15 cellular contexts compared by ENCODE assay signal in genomic region chr1:46153732-46154131, GRCh38. TPM values are rescaled to one million over a fixed set of nuclear protein-coding genes. Genes with fewer than 3 reads are reported as not detected.
DNase-seq lines count a peak whose midpoint lies in the region; TF ChIP-seq lines count a peak whose summit lies in the region.
"Had no signal": no experiment of that assay in that cellular context is flagged by ENCODE, and none has a peak within 500 bp of the region (broad histone marks: within the 10 kb centered on the region; RNA-seq: fewer than 3 reads in every experiment).

No MANE protein-coding gene starts in this region.

- peak; percentile 26 for DNase-seq in EH (ENCODE audit: low read depth)
- peak; percentile 58 for DNase-seq in OCI-M1 (lab: John Stamatoyannopoulos, UW)
- DNase-seq in iris pigment epithelial cell (ENCODE audit: low read depth) = peak; percentile 44
- no peak for DNase-seq in activated CD4-positive, CD25-positive, alpha-beta regulatory T cell treated with anti-CD3 and anti-CD28 coated beads, Interleukin-2, amount 50 U/mL, for 72 hours
- DNase-seq in MG63 = no peak
- no peak for DNase-seq in anterior cingulate cortex (lab: John Stamatoyannopoulos, UW)
- DNase-seq: ACHN; CD4-positive, CD25-positive, alpha-beta regulatory T cell; DMS53; EL; GM23248 had no signal

- no peaks in the 10 kb centered on the region for H3K27me3 ChIP-seq in MG63
- H3K27me3 ChIP-seq: BLaER1 treated with 17β-estradiol and CSF1 and Interleukin-3, amounts not matched to agents 10 nM and 100 nM had no signal

- H3K36me3 ChIP-seq in HEK293 (ENCODE audit: control insufficient read depth in 2 of 2, insufficient read depth in 1 of 2, low read length in 2 of 2) = no peaks in the 10 kb centered on the region
- no peaks in the 10 kb centered on the region for H3K36me3 ChIP-seq in MG63
- H3K36me3 ChIP-seq: BLaER1 treated with 17β-estradiol and CSF1 and Interleukin-3, amounts not matched to agents 10 nM and 100 nM had no signal

- no peaks in the 10 kb centered on the region for H3K4me1 ChIP-seq in HEK293 (ENCODE audit: control insufficient read depth, insufficient read depth, low read length)

- POLR2A ChIA-PET in HEK293 (lab: Yijun Ruan, JAX) = interaction anchor here (2.1 kb wide), 1 partner anchor 22 kb away, joined by 6 read pairs; the partner anchor contains the start of gene PIK3R3

- CTCF ChIA-PET in HEK293 (lab: Yijun Ruan, JAX) = interaction anchor here (0.6 to 0.8 kb wide), 2 partner anchors 17 to 116 kb away, joined by 3 read pairs; no protein-coding TSS in a partner anchor

- H3K27ac ChIP-seq in HEK293 (ENCODE audit: extremely low read depth, low read depth, low read length) = no peak overlapping the region
- H3K27ac ChIP-seq: BLaER1 treated with 17β-estradiol and CSF1 and Interleukin-3, amounts not matched to agents 10 nM and 100 nM; GM23248; HL-60 had no signal

- H3K9me3 ChIP-seq in HEK293 (ENCODE audit: control insufficient read depth, insufficient read depth, low read depth, low read length) = no peaks in the 10 kb centered on the region
- no peaks in the 10 kb centered on the region for H3K9me3 ChIP-seq in MG63
- H3K9me3 ChIP-seq: BLaER1 treated with 17β-estradiol and CSF1 and Interleukin-3, amounts not matched to agents 10 nM and 100 nM had no signal

- TF ChIP-seq CTCF in HEK293 (tag by site-specific recombination; IDR thresholded peaks at IDR 0.05) = no peak

- no peak overlapping the region for H3K4me3 ChIP-seq in HEK293 (ENCODE audit: low read depth, low read length)
- no peak overlapping the region for H3K4me3 ChIP-seq in MG63
- H3K4me3 ChIP-seq: BLaER1 treated with 17β-estradiol and CSF1 and Interleukin-3, amounts not matched to agents 10 nM and 100 nM; GM23248 had no signal

TF ChIP-seq in HEK293, 187 proteins besides CTCF, POLR2A, EP300 and RAD21:
- TF ChIP-seq SETDB1 (IDR thresholded peaks at IDR 0.05; ENCODE audit: insufficient read length, low read length) (peak; percentile 41), PRDM1 (tag by site-specific recombination; IDR thresholded peaks at IDR 0.05) (peak; percentile 76), ZNF26 (tag by site-specific recombination; IDR thresholded peaks at IDR 0.05) (no peak), ZNF610 (tag by site-specific recombination; IDR thresholded peaks at IDR 0.05; ENCODE audit: borderline replicate concordance) (no peak), ZNF768 (tag by site-specific recombination; IDR thresholded peaks at IDR 0.05) (no peak), ZNF791 (tag by site-specific recombination; IDR thresholded peaks at IDR 0.05) (peak; percentile 88), ZNF596 (tag by site-specific recombination; IDR thresholded peaks at IDR 0.05) (no peak)
- TF ChIP-seq, protein P1, sequence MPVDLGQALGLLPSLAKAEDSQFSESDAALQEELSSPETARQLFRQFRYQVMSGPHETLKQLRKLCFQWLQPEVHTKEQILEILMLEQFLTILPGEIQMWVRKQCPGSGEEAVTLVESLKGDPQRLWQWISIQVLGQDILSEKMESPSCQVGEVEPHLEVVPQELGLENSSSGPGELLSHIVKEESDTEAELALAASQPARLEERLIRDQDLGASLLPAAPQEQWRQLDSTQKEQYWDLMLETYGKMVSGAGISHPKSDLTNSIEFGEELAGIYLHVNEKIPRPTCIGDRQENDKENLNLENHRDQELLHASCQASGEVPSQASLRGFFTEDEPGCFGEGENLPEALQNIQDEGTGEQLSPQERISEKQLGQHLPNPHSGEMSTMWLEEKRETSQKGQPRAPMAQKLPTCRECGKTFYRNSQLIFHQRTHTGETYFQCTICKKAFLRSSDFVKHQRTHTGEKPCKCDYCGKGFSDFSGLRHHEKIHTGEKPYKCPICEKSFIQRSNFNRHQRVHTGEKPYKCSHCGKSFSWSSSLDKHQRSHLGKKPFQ (tag by site-specific recombination; IDR thresholded peaks at IDR 0.05) = no peak

RNA-seq across cellular contexts. Expression of gene TSPAN1, which starts 21.2 kb away (rescaled TPM):
- total RNA-seq in MG63 (2014; rRNA removed; shearing (Covaris generic); ENCODE audit: low replicate concordance) = not detected in 2 replicates
- total RNA-seq: CD4-positive, CD25-positive, alpha-beta regulatory T cell; GM23248 had no signal

RNA-seq across cellular contexts. Expression of gene PIK3R3, which starts 21.3 kb away (rescaled TPM):
- total RNA-seq in MG63 (2014; rRNA removed; shearing (Covaris generic); ENCODE audit: low replicate concordance) = 2.5 and 3.4 TPM in 2 replicates

RNA-seq across cellular contexts. Expression of gene P3R3URF, which starts 22.6 kb away (rescaled TPM):
- not detected in 2 replicates for total RNA-seq in MG63 (2014; rRNA removed; shearing (Covaris generic); ENCODE audit: low replicate concordance)
- total RNA-seq: A172; CD4-positive, CD25-positive, alpha-beta regulatory T cell; GM23248 had no signal

RNA-seq across cellular contexts. Expression of gene POMGNT1, which starts 44.5 kb away (rescaled TPM):
- total RNA-seq in MG63 (2014; rRNA removed; shearing (Covaris generic); ENCODE audit: low replicate concordance) = 69.4 and 89.7 TPM in 2 replicates

RNA-seq across cellular contexts. Expression of gene LURAP1, which starts 49.4 kb away (rescaled TPM):
- 0.16 TPM in 1 of 2 replicates, not detected in the other for total RNA-seq in MG63 (2014; rRNA removed; shearing (Covaris generic); ENCODE audit: low replicate concordance)
- total RNA-seq: CD4-positive, CD25-positive, alpha-beta regulatory T cell had no signal

Comparison
In these comparisons a context has a peak if more than half of its experiments do, and no peak if none do; other contexts are left out.
1. DNase-seq: peak in EH (single experiment), OCI-M1 (single experiment) and iris pigment epithelial cell (single experiment); none in activated CD4-positive, CD25-positive, alpha-beta regulatory T cell treated with anti-CD3 and anti-CD28 coated beads, Interleukin-2, amount 50 U/mL, for 72 hours (single experiment), MG63 (single experiment) and anterior cingulate cortex (0 of 58).